ENCODE assay signal across 20 cellular contexts in genomic region chr1:20365421-20366075, GRCh38.
A peak's percentile ranks its signal among the peaks of the same experiment; 100 is the strongest.
DNase-seq lines count a peak whose midpoint lies in the region; ATAC-seq and TF ChIP-seq lines count a peak whose summit lies in the region.
"Had no signal": no experiment of that assay in that cellular context is flagged by ENCODE, and none has a peak within 500 bp of the region (broad histone marks: within the 10 kb centered on the region; RNA-seq: fewer than 3 reads in every experiment).

No MANE protein-coding gene starts in this region.

- WGBS in ectodermal cell, 2 experiments, result 60 to 61% methylated on average over 13 of the region's 13 CpGs
- 62% methylated on average over 12 of the region's 13 CpGs for WGBS in smooth muscle cell (ENCODE audit: low lambda C conversion rate)

- H3K4me3 Mint-ChIP-seq in mesothelial cell of epicardium, result peak overlapping the region; percentile 44
- no peak overlapping the region for H3K4me3 Mint-ChIP-seq in activated CD8-positive, alpha-beta T cell treated with anti-CD3 and anti-CD28 coated beads for 36 hours
- H3K4me3 Mint-ChIP-seq: memory B cell had no signal

- DNase-seq in NT2/D1 (ENCODE audit: low read depth, low spot score) (no peak), mesothelial cell of epicardium (ENCODE audit: low spot score in 2 of 2, unreplicated experiment in 2 of 2) (no peak), smooth muscle cell (lab: John Stamatoyannopoulos, UW; ENCODE audit: unreplicated experiment) (no peak), HK-2 (ENCODE audit: unreplicated experiment) (no peak)
- no peak for DNase-seq in activated CD8-positive, alpha-beta T cell treated with anti-CD3 and anti-CD28 coated beads for 36 hours
- DNase-seq: activated CD8-positive, alpha-beta memory T cell treated with anti-CD3 and anti-CD28 coated beads for 24 hours; activated T-cell treated with anti-CD3 and anti-CD28 coated beads, Interleukin-2, amount 50 U/mL, for 1 hour; CD4-positive, CD25-positive, alpha-beta regulatory T cell; esophagus squamous epithelium; stimulated activated naive CD8-positive, alpha-beta T cell treated with anti-CD3 and anti-CD28 coated beads, Interleukin-15, Interleukin-2, amounts not matched to agents 100 U/mL and 50 U/mL, for 24 hours; T-cell; thyroid gland had no signal

- no peaks in the 10 kb centered on the region for H3K9me3 Mint-ChIP-seq in mesothelial cell of epicardium
- no peaks in the 10 kb centered on the region for H3K9me3 Mint-ChIP-seq in activated CD8-positive, alpha-beta T cell treated with anti-CD3 and anti-CD28 coated beads for 36 hours
- H3K9me3 Mint-ChIP-seq: memory B cell, T-cell had no signal

- H3K9me3 ChIP-seq in NT2/D1 (ENCODE audit: insufficient read depth, low read length), result no peaks in the 10 kb centered on the region
- no peaks in the 10 kb centered on the region for H3K9me3 ChIP-seq in ectodermal cell (ENCODE audit: control insufficient read depth, low read length)
- H3K9me3 ChIP-seq in smooth muscle cell (replicated peaks; ENCODE audit: low read depth), result no peaks in the 10 kb centered on the region
- H3K9me3 ChIP-seq: adrenal gland, esophagus squamous epithelium, gastroesophageal sphincter, thyroid gland had no signal

- TF ChIP-seq CTCF in mesothelial cell of epicardium (IDR thresholded peaks at IDR 0.05; ENCODE audit: unreplicated experiment) (no peak), smooth muscle cell (IDR thresholded peaks at IDR 0.05; ENCODE audit: borderline replicate concordance, insufficient read depth, poor library complexity, severe bottlenecking) (no peak)
- TF ChIP-seq CTCF in activated CD8-positive, alpha-beta T cell treated with anti-CD3 and anti-CD28 coated beads for 36 hours (IDR thresholded peaks at IDR 0.05), result no peak

- H3K27ac Mint-ChIP-seq in mesothelial cell of epicardium, result no peak overlapping the region
- no peak overlapping the region for H3K27ac Mint-ChIP-seq in activated CD8-positive, alpha-beta T cell treated with anti-CD3 and anti-CD28 coated beads for 36 hours
- H3K27ac Mint-ChIP-seq: memory B cell, T-cell had no signal

- H3K4me1 ChIP-seq in NT2/D1 (ENCODE audit: insufficient read depth, insufficient read length), result peaks cover 1% of the 10 kb centered on the region
- peaks cover 4% of the 10 kb centered on the region for H3K4me1 ChIP-seq in ectodermal cell (ENCODE audit: control insufficient read depth, insufficient read depth, low read length)
- peaks cover 8% of the 10 kb centered on the region for H3K4me1 ChIP-seq in smooth muscle cell (ENCODE audit: low read depth)

- H3K27ac ChIP-seq in ectodermal cell (ENCODE audit: insufficient read depth, low read depth, low read length, poor library complexity, severe bottlenecking) (no peak overlapping the region), smooth muscle cell (ENCODE audit: low read depth) (no peak overlapping the region)
- H3K27ac ChIP-seq: coronary artery, esophagus squamous epithelium, gastroesophageal sphincter, KMS-11, SJSA1, thyroid gland had no signal

- peak overlapping the region; percentile 64 for H3K9ac ChIP-seq in NT2/D1 (ENCODE audit: insufficient read length, low read depth)
- no peak overlapping the region for H3K9ac ChIP-seq in smooth muscle cell (ENCODE audit: low read depth)
- H3K9ac ChIP-seq: KMS-11 had no signal

- no peak overlapping the region for H2AFZ ChIP-seq in smooth muscle cell (ENCODE audit: low read depth)

- H3K4me1 Mint-ChIP-seq in mesothelial cell of epicardium, result peaks cover 8% of the 10 kb centered on the region
- H3K4me1 Mint-ChIP-seq in activated CD8-positive, alpha-beta T cell treated with anti-CD3 and anti-CD28 coated beads for 36 hours (ENCODE audit: low read depth), result peaks cover 3% of the 10 kb centered on the region

- H3K79me2 ChIP-seq in smooth muscle cell (ENCODE audit: low read depth), result no peaks in the 10 kb centered on the region

- POLR2A ChIA-PET in activated CD8-positive, alpha-beta T cell treated with anti-CD3 and anti-CD28 coated beads for 36 hours (lab: Charles Lee), result no interaction called here

- H3K4me3 ChIP-seq in NT2/D1 (ENCODE audit: insufficient read length, low read depth) (peak overlapping the region; percentile 6), ectodermal cell (ENCODE audit: insufficient read depth, low read depth, low read length) (peak overlapping the region; percentile 41), smooth muscle cell (no peak overlapping the region)
- H3K4me3 ChIP-seq: SJSA1, thyroid gland had no signal

- H3K27me3 Mint-ChIP-seq in mesothelial cell of epicardium (ENCODE audit: low read depth), result peaks cover 94% of the 10 kb centered on the region
- peaks cover 63% of the 10 kb centered on the region for H3K27me3 Mint-ChIP-seq in activated CD8-positive, alpha-beta T cell treated with anti-CD3 and anti-CD28 coated beads for 36 hours

- H4K20me1 ChIP-seq in smooth muscle cell (ENCODE audit: low read depth), result no peaks in the 10 kb centered on the region

- no peaks in the 10 kb centered on the region for H3F3A ChIP-seq in smooth muscle cell (ENCODE audit: low read depth)

- CTCF ChIA-PET in activated CD8-positive, alpha-beta T cell treated with anti-CD3 and anti-CD28 coated beads for 36 hours (lab: Charles Lee), result interaction anchor here (1.2 to 1.5 kb wide), 2 partner anchors 10 to 15 kb away, joined by 3 read pairs; no protein-coding TSS in a partner anchor

- H3K36me3 Mint-ChIP-seq in mesothelial cell of epicardium, result no peaks in the 10 kb centered on the region
- no peaks in the 10 kb centered on the region for H3K36me3 Mint-ChIP-seq in activated CD8-positive, alpha-beta T cell treated with anti-CD3 and anti-CD28 coated beads for 36 hours (ENCODE audit: low read depth)
- H3K36me3 Mint-ChIP-seq: CD4-positive, CD25-positive, alpha-beta regulatory T cell; memory B cell; T-cell had no signal

- ATAC-seq in GM19023 (IDR thresholded peaks at IDR 0.05; ENCODE audit: unreplicated experiment), result no peak
- no peak for ATAC-seq in activated CD8-positive, alpha-beta T cell treated with anti-CD3 and anti-CD28 coated beads for 36 hours
- ATAC-seq: gastroesophageal sphincter; stimulated activated naive CD8-positive, alpha-beta T cell treated with anti-CD3 and anti-CD28 coated beads, Interleukin-15, Interleukin-2, amounts not matched to agents 100 U/mL and 50 U/mL, for 24 hours; T-cell had no signal

- H3K27me3 ChIP-seq in NT2/D1 (ENCODE audit: insufficient read depth, insufficient read length) (peaks cover 67% of the 10 kb centered on the region), ectodermal cell (ENCODE audit: control insufficient read depth, insufficient read depth, low read length, poor library complexity, severe bottlenecking) (peaks cover 75% of the 10 kb centered on the region), smooth muscle cell (ENCODE audit: low read depth) (peaks cover 75% of the 10 kb centered on the region)

- H3K4me2 ChIP-seq in smooth muscle cell, result peak overlapping the region; percentile 84
- H3K4me2 ChIP-seq: KMS-11 had no signal

- intact Hi-C loops in activated CD8-positive, alpha-beta T cell treated with anti-CD3 and anti-CD28 coated beads for 36 hours (cut with micrococcal nuclease), result no loop called here

- H3K36me3 ChIP-seq in NT2/D1 (ENCODE audit: insufficient read depth, insufficient read length, low read length) (no peaks in the 10 kb centered on the region), ectodermal cell (ENCODE audit: control insufficient read depth, insufficient read depth, low read length) (no peaks in the 10 kb centered on the region), smooth muscle cell (ENCODE audit: low read depth) (no peaks in the 10 kb centered on the region)
- H3K36me3 ChIP-seq: adrenal gland, esophagus squamous epithelium, gastroesophageal sphincter, SJSA1, thyroid gland had no signal
